ENCODE assay signal across 10 cellular contexts in the genomic region with DNA sequence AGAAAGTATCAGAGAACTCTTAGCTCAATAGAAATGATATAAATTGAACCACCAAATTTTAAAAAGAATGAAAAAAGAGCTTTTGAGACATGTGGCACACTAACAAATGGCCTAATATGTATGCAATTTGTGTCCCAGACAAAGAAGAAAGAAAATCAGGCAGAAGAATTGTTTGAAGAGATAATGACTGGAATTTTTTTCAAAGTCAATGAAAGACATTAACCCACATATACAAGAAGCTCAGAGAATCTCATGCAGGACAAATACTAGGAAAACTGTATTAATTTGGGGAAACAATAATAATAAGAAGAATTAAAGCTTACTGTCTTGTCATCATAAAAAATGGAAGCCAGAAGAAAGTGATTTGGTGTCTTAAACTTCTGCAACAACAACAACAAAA.
"Had no signal": no experiment of that assay in that cellular context is flagged by ENCODE, and none has a peak within 500 bp of the region (broad histone marks: within the 10 kb centered on the region; RNA-seq: fewer than 3 reads in every experiment).

No MANE protein-coding gene starts in this region.

- DNase-seq: GM23248, GOT3, H7, HCEC 1CT, HFFc6 had no signal

- H3K36me3 ChIP-seq: HAP-1 had no signal

- H2AFZ ChIP-seq: GM23248 had no signal

- H3K4me3 Mint-ChIP-seq: GM23338, HFFc6 had no signal

- H3K4me3 ChIP-seq: GM23248, GM23338, HAP-1 had no signal

- ATAC-seq: GM23338, HCT116 had no signal

- FAIRE-seq: H1, H54 had no signal

- H3K9ac ChIP-seq: GM23248 had no signal

- H3K27ac Mint-ChIP-seq: GM23338, HFFc6 had no signal

- H3K4me2 ChIP-seq: GM23338 had no signal

- H3K27ac ChIP-seq: GM23248 had no signal
